Comparison of ENCODE assay signal across 1 cellular context in genomic region chr19:31263317-31263716, GRCh38.
TF ChIP-seq lines count a peak whose summit lies in the region.

No MANE protein-coding gene starts in this region.

TF ChIP-seq in K562, 482 proteins besides CTCF, POLR2A, EP300 and RAD21 (continued from another document):
- TF ChIP-seq MXD1 (CRISPR knock-in tag; IDR thresholded peaks at IDR 0.05; ENCODE audit: borderline replicate concordance, poor library complexity, severe bottlenecking) (no peak), GABPA (tag; conservative IDR thresholded peaks at IDR 0.05; ENCODE audit: low read depth) (peak; percentile 49; the same call in 1 of the 2 replicates), BDP1 (IDR thresholded peaks at IDR 0.05; ENCODE audit: insufficient read depth, insufficient read length) (no peak)
